ENCODE assay signal across 20 cellular contexts in the genomic region with DNA sequence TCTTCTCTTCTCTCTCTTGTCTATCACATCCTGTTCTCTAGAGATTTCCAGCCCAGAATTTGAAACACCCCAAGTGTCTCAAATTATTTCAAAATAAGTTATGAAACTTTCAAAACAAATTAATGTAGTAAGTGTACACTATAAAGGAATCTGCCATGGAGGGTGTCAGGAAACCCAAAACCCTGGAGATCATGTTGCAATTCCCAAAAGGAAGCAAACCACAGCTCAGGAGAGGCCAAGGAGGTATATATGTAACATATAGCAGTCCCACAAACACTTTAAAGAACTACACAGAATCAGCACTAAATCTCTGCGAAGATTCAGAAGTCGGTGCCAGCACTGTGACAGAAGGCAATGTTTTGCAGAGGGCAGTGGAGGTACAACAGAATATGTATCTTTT. TPM values are rescaled to one million over a fixed set of nuclear protein-coding genes. Genes with fewer than 3 reads are reported as not detected.
DNase-seq lines count a peak whose midpoint lies in the region; ATAC-seq and TF ChIP-seq lines count a peak whose summit lies in the region.
"Had no signal": no experiment of that assay in that cellular context is flagged by ENCODE, and none has a peak within 500 bp of the region (broad histone marks: within the 10 kb centered on the region; RNA-seq: fewer than 3 reads in every experiment).

No MANE protein-coding gene starts in this region.

- no peak overlapping the region for H3K9ac ChIP-seq in SK-N-SH

- no peak overlapping the region for H3K4me2 ChIP-seq in SK-N-SH

- peaks cover 4% of the 10 kb centered on the region for H3K36me3 Mint-ChIP-seq in type B pancreatic cell
- peaks cover 0 to 3% (median 0%) of the 10 kb centered on the region in 5 donors for H3K36me3 Mint-ChIP-seq in naive thymus-derived CD4-positive, alpha-beta T cell
- no peaks in the 10 kb centered on the region for H3K36me3 Mint-ChIP-seq in natural killer cell treated with Interleukin-12 subunit alpha and Interleukin-12 subunit beta and Interleukin-15 and Interleukin-18, amount 100 ng/mL, for 72 hours
- H3K36me3 Mint-ChIP-seq: CD8-positive, alpha-beta memory T cell had no signal

- no peaks in the 10 kb centered on the region for H3K9me3 Mint-ChIP-seq in type B pancreatic cell
- H3K9me3 Mint-ChIP-seq in naive thymus-derived CD4-positive, alpha-beta T cell = no peaks in the 10 kb centered on the region
- H3K9me3 Mint-ChIP-seq in natural killer cell treated with Interleukin-12 subunit alpha and Interleukin-12 subunit beta and Interleukin-15 and Interleukin-18, amount 100 ng/mL, for 72 hours = no peaks in the 10 kb centered on the region
- H3K9me3 Mint-ChIP-seq: activated CD8-positive, alpha-beta T cell treated with anti-CD3 and anti-CD28 coated beads for 36 hours; activated naive CD8-positive, alpha-beta T cell treated with anti-CD3 and anti-CD28 coated beads, Interleukin-2, amount 50 U/mL, for 24 hours; CD8-positive, alpha-beta memory T cell had no signal

- POLR2A ChIA-PET in SK-N-SH (lab: Yijun Ruan, JAX) = no interaction called here
- POLR2A ChIA-PET in naive thymus-derived CD4-positive, alpha-beta T cell (lab: Charles Lee) = interaction anchor here (0.7 kb wide), 1 partner anchor 47 kb away, joined by 3 read pairs; no protein-coding TSS in a partner anchor

- TF ChIP-seq EP300 in SK-N-SH (IDR thresholded peaks at IDR 0.05; ENCODE audit: borderline replicate concordance in 1 of 2, low read depth in 1 of 2, low read length in 1 of 2) = no peak

- WGBS in SK-N-SH (ENCODE audit: low lambda C conversion rate) = 100% methylated on average over 2 of the region's 2 CpGs

- H3K9me3 ChIP-seq in SK-N-SH (no peaks in the 10 kb centered on the region), SJCRH30 (replicated peaks) (no peaks in the 10 kb centered on the region)
- no peaks in the 10 kb centered on the region for H3K9me3 ChIP-seq in naive thymus-derived CD4-positive, alpha-beta T cell (ENCODE audit: control insufficient read depth in 2 of 3, low read length in 3 of 3)
- H3K9me3 ChIP-seq: MG63, upper lobe of right lung had no signal

- peak overlapping the region; percentile 4 for H3K27ac Mint-ChIP-seq in type B pancreatic cell
- H3K27ac Mint-ChIP-seq in naive thymus-derived CD4-positive, alpha-beta T cell = peak overlapping the region in 1 of 9 donors; percentile 11
- no peak overlapping the region for H3K27ac Mint-ChIP-seq in natural killer cell treated with Interleukin-12 subunit alpha and Interleukin-12 subunit beta and Interleukin-15 and Interleukin-18, amount 100 ng/mL, for 72 hours
- H3K27ac Mint-ChIP-seq: activated CD8-positive, alpha-beta T cell treated with anti-CD3 and anti-CD28 coated beads for 36 hours; activated naive CD8-positive, alpha-beta T cell treated with anti-CD3 and anti-CD28 coated beads, Interleukin-2, amount 50 U/mL, for 24 hours; CD8-positive, alpha-beta memory T cell had no signal

- H3K4me3 ChIP-seq in SK-N-SH (ENCODE audit: low read depth in 2 of 2, low read length in 1 of 2) (no peak overlapping the region), SJCRH30 (no peak overlapping the region), fibroblast of the aortic adventitia (ENCODE audit: low read depth, low read length) (no peak overlapping the region)
- H3K4me3 ChIP-seq in naive thymus-derived CD4-positive, alpha-beta T cell (ENCODE audit: low read length) = no peak overlapping the region
- H3K4me3 ChIP-seq: MG63, upper lobe of right lung had no signal

- ATAC-seq in SK-N-SH treated with all-trans-retinoic acid at 6 μM for 48 hours (peak; percentile 54), HG03442 (IDR thresholded peaks at IDR 0.05; ENCODE audit: unreplicated experiment) (no peak)
- ATAC-seq in naive thymus-derived CD4-positive, alpha-beta T cell = no peak
- ATAC-seq in natural killer cell treated with Interleukin-12 subunit alpha and Interleukin-12 subunit beta and Interleukin-15 and Interleukin-18, amount 100 ng/mL, for 72 hours = no peak
- ATAC-seq: activated CD8-positive, alpha-beta T cell treated with anti-CD3 and anti-CD28 coated beads for 36 hours; activated naive CD8-positive, alpha-beta T cell treated with anti-CD3 and anti-CD28 coated beads, Interleukin-2, amount 50 U/mL, for 24 hours; left ventricle myocardium superior; upper lobe of right lung had no signal

- no peak for TF ChIP-seq CTCF in SK-N-SH (IDR thresholded peaks at IDR 0.05)
- no peak for TF ChIP-seq CTCF in fibroblast of the aortic adventitia (IDR thresholded peaks at IDR 0.05; ENCODE audit: insufficient read depth, low read length)
- TF ChIP-seq CTCF in type B pancreatic cell (conservative IDR thresholded peaks at IDR 0.05) = no peak

- CTCF ChIA-PET in SK-N-SH (lab: Yijun Ruan, JAX) = no interaction called here
- CTCF ChIA-PET in naive thymus-derived CD4-positive, alpha-beta T cell (lab: Charles Lee) = no interaction called here

- no peak overlapping the region for H2AFZ ChIP-seq in SK-N-SH (ENCODE audit: low read depth)

- H3F3A ChIP-seq in SK-N-SH (replicated peaks; ENCODE audit: insufficient read depth) = peaks cover 21% of the 10 kb centered on the region

- H3K36me3 ChIP-seq in SK-N-SH (replicated peaks in 1 of 2; ENCODE audit: control insufficient read depth in 1 of 2, insufficient read depth in 2 of 2, low read length in 1 of 2) (peaks cover 0 to under 1% of the 10 kb centered on the region in 2 experiments), SJCRH30 (no peaks in the 10 kb centered on the region)
- H3K36me3 ChIP-seq in naive thymus-derived CD4-positive, alpha-beta T cell (ENCODE audit: control insufficient read depth in 2 of 3, insufficient read depth in 3 of 3, low read length in 3 of 3) = no peaks in the 10 kb centered on the region
- H3K36me3 ChIP-seq: upper lobe of right lung had no signal

- peaks cover 33% of the 10 kb centered on the region for H4K20me1 ChIP-seq in SK-N-SH (ENCODE audit: insufficient read depth)

- H3K27me3 ChIP-seq in SK-N-SH (ENCODE audit: insufficient read depth) (no peaks in the 10 kb centered on the region), SJCRH30 (no peaks in the 10 kb centered on the region)
- H3K27me3 ChIP-seq in naive thymus-derived CD4-positive, alpha-beta T cell (ENCODE audit: control insufficient read depth in 2 of 2, insufficient read depth in 2 of 2, low read length in 2 of 2) = no peaks in the 10 kb centered on the region
- H3K27me3 ChIP-seq: MG63, upper lobe of right lung had no signal

- DNase-seq in SK-N-SH (no peak), SJCRH30 (peak; percentile 15 to 59), fibroblast of the aortic adventitia (ENCODE audit: low read depth) (peak; percentile 35), type B pancreatic cell (ENCODE audit: extremely low spot score, unreplicated experiment) (no peak)
- no peak for DNase-seq in naive thymus-derived CD4-positive, alpha-beta T cell
- DNase-seq in natural killer cell treated with Interleukin-12 subunit alpha and Interleukin-12 subunit beta and Interleukin-15 and Interleukin-18, amount 100 ng/mL, for 72 hours (ENCODE audit: low spot score) = no peak
- DNase-seq: activated CD8-positive, alpha-beta T cell treated with anti-CD3 and anti-CD28 coated beads for 36 hours; activated naive CD8-positive, alpha-beta T cell treated with anti-CD3 and anti-CD28 coated beads, Interleukin-2, amount 50 U/mL, for 24 hours; caudate nucleus; CD8-positive, alpha-beta memory T cell; left ventricle myocardium superior; MG63; NCI-H1930; NCI-H524; posterior cingulate gyrus; stimulated activated naive CD4-positive, alpha-beta T cell treated with Interleukin-2 at 50 U/mL for 16 hours; upper lobe of right lung had no signal

- H3K4me1 ChIP-seq in SK-N-SH (ENCODE audit: control insufficient read depth in 1 of 2, insufficient read depth in 2 of 2, low read depth in 1 of 2, low read length in 1 of 2) (peaks cover 0 to 31% of the 10 kb centered on the region in 2 experiments; a peak in 3 of 4 replicates), SJCRH30 (peaks cover 11% of the 10 kb centered on the region)
- no peaks in the 10 kb centered on the region for H3K4me1 ChIP-seq in naive thymus-derived CD4-positive, alpha-beta T cell (ENCODE audit: control insufficient read depth in 2 of 2, insufficient read depth in 2 of 2, low read length in 2 of 2)

- no peak overlapping the region for H3K4me3 Mint-ChIP-seq in type B pancreatic cell
- H3K4me3 Mint-ChIP-seq in naive thymus-derived CD4-positive, alpha-beta T cell = peak overlapping the region in 1 of 10 donors; percentile 4
- H3K4me3 Mint-ChIP-seq in natural killer cell treated with Interleukin-12 subunit alpha and Interleukin-12 subunit beta and Interleukin-15 and Interleukin-18, amount 100 ng/mL, for 72 hours = no peak overlapping the region
- H3K4me3 Mint-ChIP-seq: activated CD8-positive, alpha-beta T cell treated with anti-CD3 and anti-CD28 coated beads for 36 hours; activated naive CD8-positive, alpha-beta T cell treated with anti-CD3 and anti-CD28 coated beads, Interleukin-2, amount 50 U/mL, for 24 hours; CD8-positive, alpha-beta memory T cell had no signal

- H3K27ac ChIP-seq in SK-N-SH (ENCODE audit: low read depth in 2 of 2, low read length in 1 of 2) (no peak overlapping the region), SJCRH30 (no peak overlapping the region)
- H3K27ac ChIP-seq in naive thymus-derived CD4-positive, alpha-beta T cell (ENCODE audit: low read depth, low read length) = no peak overlapping the region
- H3K27ac ChIP-seq: upper lobe of right lung, VCaP had no signal

- H3K27me3 Mint-ChIP-seq in type B pancreatic cell = no peaks in the 10 kb centered on the region
- peaks cover 5 to 16% (median 9%) of the 10 kb centered on the region in 5 donors for H3K27me3 Mint-ChIP-seq in naive thymus-derived CD4-positive, alpha-beta T cell
- H3K27me3 Mint-ChIP-seq in natural killer cell treated with Interleukin-12 subunit alpha and Interleukin-12 subunit beta and Interleukin-15 and Interleukin-18, amount 100 ng/mL, for 72 hours = peaks cover 2 to 26% of the 10 kb centered on the region in 2 donors

- peaks cover 99% of the 10 kb centered on the region for H3K79me2 ChIP-seq in SK-N-SH (ENCODE audit: insufficient read depth)

- no peaks in the 10 kb centered on the region for H3K9me2 ChIP-seq in SK-N-SH

- peaks cover 30% of the 10 kb centered on the region for H3K4me1 Mint-ChIP-seq in type B pancreatic cell (ENCODE audit: unreplicated experiment)
- H3K4me1 Mint-ChIP-seq in naive thymus-derived CD4-positive, alpha-beta T cell = peaks cover 0 to 21% (median 11%) of the 10 kb centered on the region in 7 donors
- no peaks in the 10 kb centered on the region for H3K4me1 Mint-ChIP-seq in natural killer cell treated with Interleukin-12 subunit alpha and Interleukin-12 subunit beta and Interleukin-15 and Interleukin-18, amount 100 ng/mL, for 72 hours (ENCODE audit: low read depth in 2 of 2)

- intact Hi-C loops in naive thymus-derived CD4-positive, alpha-beta T cell (cut with micrococcal nuclease) = loop anchor here in 1 of 2 donors (1.0 kb wide), 1 partner anchor 86 kb away; no protein-coding TSS in a partner anchor

- TF ChIP-seq RAD21 in SK-N-SH (IDR thresholded peaks at IDR 0.05; ENCODE audit: low read length) = no peak

RNA-seq across cellular contexts. Expression of gene PTPN14, which starts 26.6 kb away (rescaled TPM):
- 12.8 and 14.3 TPM in 2 replicates for polyA plus RNA-seq in SK-N-SH (2012; rRNA removed)
- polyA plus RNA-seq in SK-N-SH (2012; cell fraction: cytosol; rRNA removed) = 11.9 and 13.3 TPM in 2 replicates
- polyA plus RNA-seq in SK-N-SH (2012; cell fraction: nucleus; rRNA removed) = 14.0 and 17.8 TPM in 2 replicates
- 22.1 and 24.3 TPM in 2 replicates for total RNA-seq in SJCRH30 (2014; rRNA removed; shearing (Covaris generic))
- 21.9 and 46.6 TPM in 2 replicates for total RNA-seq in fibroblast of the aortic adventitia (ENCODE audit: low replicate concordance)
- total RNA-seq in type B pancreatic cell (ENCODE audit: low replicate concordance) = 29.2 and 32.3 TPM in 2 replicates
- total RNA-seq in naive thymus-derived CD4-positive, alpha-beta T cell = 1 to 10 TPM in 1 of 5 experiments, under 1 TPM in 4; 0.03 to 5.8 (median 0.07) TPM
- under 1 TPM in 1 of 2 donors, not detected in 1; 0.06 TPM for polyA plus RNA-seq in naive thymus-derived CD4-positive, alpha-beta T cell
- under 1 TPM; 0.05 to 0.14 TPM for total RNA-seq in natural killer cell treated with Interleukin-12 subunit alpha and Interleukin-12 subunit beta and Interleukin-15 and Interleukin-18, amount 100 ng/mL, for 72 hours

Comparison
In these comparisons a context has a peak if more than half of its experiments do, and no peak if none do; other contexts are left out.
1. DNase-seq: peak in SJCRH30 (2 of 2) and fibroblast of the aortic adventitia (single experiment); none in SK-N-SH (single experiment), type B pancreatic cell (single experiment), naive thymus-derived CD4-positive, alpha-beta T cell (0 of 9) and natural killer cell treated with Interleukin-12 subunit alpha and Interleukin-12 subunit beta and Interleukin-15 and Interleukin-18, amount 100 ng/mL, for 72 hours (single experiment).